ENCODE assay signal across 1 cellular context in the genomic region with DNA sequence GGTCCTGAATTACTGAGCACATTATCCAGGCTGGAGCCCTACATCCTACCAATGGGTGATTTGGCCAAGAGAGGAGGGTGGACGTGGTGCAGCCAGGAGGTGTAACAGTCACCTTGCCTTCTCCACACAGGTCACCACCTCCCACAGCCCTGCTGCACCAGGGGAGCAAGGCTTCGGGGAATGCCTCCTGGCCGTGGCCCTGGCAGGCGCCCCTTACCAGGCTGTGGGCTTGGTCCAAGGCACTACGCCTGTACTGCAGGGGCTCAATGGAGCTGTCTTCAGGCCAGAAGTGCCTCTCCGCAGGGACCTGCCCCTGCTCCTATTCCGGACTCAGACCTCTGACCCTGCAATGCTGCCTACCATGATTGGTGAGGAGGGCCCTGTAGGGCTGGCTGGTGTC.
TF ChIP-seq lines count a peak whose summit lies in the region.

No MANE protein-coding gene starts in this region.

TF ChIP-seq in WTC11, 78 proteins besides CTCF, POLR2A, EP300 and RAD21 (continued from another document):
- TF ChIP-seq, protein P1, sequence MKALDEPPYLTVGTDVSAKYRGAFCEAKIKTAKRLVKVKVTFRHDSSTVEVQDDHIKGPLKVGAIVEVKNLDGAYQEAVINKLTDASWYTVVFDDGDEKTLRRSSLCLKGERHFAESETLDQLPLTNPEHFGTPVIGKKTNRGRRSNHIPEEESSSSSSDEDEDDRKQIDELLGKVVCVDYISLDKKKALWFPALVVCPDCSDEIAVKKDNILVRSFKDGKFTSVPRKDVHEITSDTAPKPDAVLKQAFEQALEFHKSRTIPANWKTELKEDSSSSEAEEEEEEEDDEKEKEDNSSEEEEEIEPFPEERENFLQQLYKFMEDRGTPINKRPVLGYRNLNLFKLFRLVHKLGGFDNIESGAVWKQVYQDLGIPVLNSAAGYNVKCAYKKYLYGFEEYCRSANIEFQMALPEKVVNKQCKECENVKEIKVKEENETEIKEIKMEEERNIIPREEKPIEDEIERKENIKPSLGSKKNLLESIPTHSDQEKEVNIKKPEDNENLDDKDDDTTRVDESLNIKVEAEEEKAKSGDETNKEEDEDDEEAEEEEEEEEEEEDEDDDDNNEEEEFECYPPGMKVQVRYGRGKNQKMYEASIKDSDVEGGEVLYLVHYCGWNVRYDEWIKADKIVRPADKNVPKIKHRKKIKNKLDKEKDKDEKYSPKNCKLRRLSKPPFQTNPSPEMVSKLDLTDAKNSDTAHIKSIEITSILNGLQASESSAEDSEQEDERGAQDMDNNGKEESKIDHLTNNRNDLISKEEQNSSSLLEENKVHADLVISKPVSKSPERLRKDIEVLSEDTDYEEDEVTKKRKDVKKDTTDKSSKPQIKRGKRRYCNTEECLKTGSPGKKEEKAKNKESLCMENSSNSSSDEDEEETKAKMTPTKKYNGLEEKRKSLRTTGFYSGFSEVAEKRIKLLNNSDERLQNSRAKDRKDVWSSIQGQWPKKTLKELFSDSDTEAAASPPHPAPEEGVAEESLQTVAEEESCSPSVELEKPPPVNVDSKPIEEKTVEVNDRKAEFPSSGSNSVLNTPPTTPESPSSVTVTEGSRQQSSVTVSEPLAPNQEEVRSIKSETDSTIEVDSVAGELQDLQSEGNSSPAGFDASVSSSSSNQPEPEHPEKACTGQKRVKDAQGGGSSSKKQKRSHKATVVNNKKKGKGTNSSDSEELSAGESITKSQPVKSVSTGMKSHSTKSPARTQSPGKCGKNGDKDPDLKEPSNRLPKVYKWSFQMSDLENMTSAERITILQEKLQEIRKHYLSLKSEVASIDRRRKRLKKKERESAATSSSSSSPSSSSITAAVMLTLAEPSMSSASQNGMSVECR (CRISPR knock-in tag; IDR thresholded peaks at IDR 0.05; ENCODE audit: borderline replicate concordance) = no peak
- TF ChIP-seq RORB (CRISPR knock-in tag; IDR thresholded peaks at IDR 0.05) (no peak), E2F1 (CRISPR knock-in tag; IDR thresholded peaks at IDR 0.05) (no peak), FOXK1 (CRISPR knock-in tag; IDR thresholded peaks at IDR 0.05) (no peak), ZBTB43 (CRISPR knock-in tag; IDR thresholded peaks at IDR 0.05) (no peak), TCF7 (CRISPR knock-in tag; IDR thresholded peaks at IDR 0.05; ENCODE audit: low read depth) (no peak), JUN (CRISPR knock-in tag; IDR thresholded peaks at IDR 0.05) (no peak), ESRRA (CRISPR knock-in tag; IDR thresholded peaks at IDR 0.05; ENCODE audit: borderline replicate concordance) (no peak), CDX4 (CRISPR knock-in tag; IDR thresholded peaks at IDR 0.05; ENCODE audit: borderline replicate concordance) (no peak), NR1H2 (CRISPR knock-in tag; IDR thresholded peaks at IDR 0.05) (no peak), NR3C1 (CRISPR knock-in tag; conservative IDR thresholded peaks at IDR 0.05; ENCODE audit: low read depth) (no peak), RELA (CRISPR knock-in tag; IDR thresholded peaks at IDR 0.05; ENCODE audit: borderline replicate concordance) (no peak), SP1 (CRISPR knock-in tag; conservative IDR thresholded peaks at IDR 0.05) (no peak)
- TF ChIP-seq, protein P2, sequence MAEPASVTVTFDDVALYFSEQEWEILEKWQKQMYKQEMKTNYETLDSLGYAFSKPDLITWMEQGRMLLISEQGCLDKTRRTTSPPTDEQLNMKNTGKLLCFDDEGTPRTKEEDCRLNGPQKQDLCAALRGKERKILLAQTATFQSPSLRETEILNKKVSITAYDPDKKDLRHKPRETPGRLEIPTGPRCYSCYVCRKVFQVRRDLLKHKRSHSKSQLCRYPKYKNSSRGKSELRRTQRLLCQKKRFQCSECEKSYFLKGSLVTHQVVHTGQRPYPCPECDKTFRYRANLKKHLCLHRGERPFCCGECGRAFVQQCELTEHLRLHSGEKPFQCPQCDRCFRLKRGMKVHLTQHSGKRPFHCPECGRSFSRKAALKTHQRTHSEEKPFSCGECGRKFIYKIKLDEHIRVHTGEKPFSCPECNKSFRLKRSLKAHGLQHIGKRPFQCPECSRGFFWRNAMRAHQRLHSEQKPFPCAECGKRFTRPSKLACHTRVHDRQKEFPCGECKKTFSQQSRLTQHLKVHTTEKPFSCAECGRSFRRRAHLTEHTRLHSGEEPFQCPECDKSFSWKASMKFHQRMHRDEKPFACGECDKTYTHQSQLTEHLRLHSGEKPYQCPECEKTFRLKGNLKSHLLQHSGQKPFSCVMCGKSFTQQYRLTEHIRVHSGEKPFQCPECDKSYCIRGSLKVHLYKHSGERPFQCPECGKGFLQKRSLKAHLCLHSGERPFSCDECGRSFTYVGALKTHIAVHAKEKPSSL (CRISPR knock-in tag; conservative IDR thresholded peaks at IDR 0.05) = no peak
- TF ChIP-seq, protein P3, sequence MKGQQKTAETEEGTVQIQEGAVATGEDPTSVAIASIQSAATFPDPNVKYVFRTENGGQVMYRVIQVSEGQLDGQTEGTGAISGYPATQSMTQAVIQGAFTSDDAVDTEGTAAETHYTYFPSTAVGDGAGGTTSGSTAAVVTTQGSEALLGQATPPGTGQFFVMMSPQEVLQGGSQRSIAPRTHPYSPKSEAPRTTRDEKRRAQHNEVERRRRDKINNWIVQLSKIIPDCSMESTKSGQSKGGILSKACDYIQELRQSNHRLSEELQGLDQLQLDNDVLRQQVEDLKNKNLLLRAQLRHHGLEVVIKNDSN (CRISPR knock-in tag; IDR thresholded peaks at IDR 0.05) = no peak
